ENCODE assay signal across 21 cellular contexts in genomic region chr1:6473156-6473555, GRCh38. TPM values are rescaled to one million over a fixed set of nuclear protein-coding genes. Genes with fewer than 3 reads are reported as not detected.
"Had no signal": no experiment of that assay in that cellular context is flagged by ENCODE, and none has a peak within 500 bp of the region (broad histone marks: within the 10 kb centered on the region; RNA-seq: fewer than 3 reads in every experiment).

No MANE protein-coding gene starts in this region.

- H2AFZ ChIP-seq: hepatocyte, parathyroid adenoma had no signal

- H3K9me3 ChIP-seq: spleen, stomach, thyroid gland had no signal

- H3K27me3 ChIP-seq: hepatocyte, spleen, stomach, thyroid gland had no signal

- H3K4me1 ChIP-seq: thyroid gland had no signal

- H3K4me3 ChIP-seq: hepatocyte, lung, spleen, thyroid gland had no signal

- H3K79me2 ChIP-seq: hepatocyte, parathyroid adenoma had no signal

- H3K4me3 Mint-ChIP-seq: naive B cell; nephron; stimulated activated memory B cell treated with anti-CD40 and anti-IgM and Interleukin-4, amounts not matched to agents 10 μg/mL and 1 μg/mL and 100 μg/mL, for 72 hours had no signal

- H3K9ac ChIP-seq: parathyroid adenoma had no signal

- H3K36me3 Mint-ChIP-seq: naive B cell; stimulated activated memory B cell treated with anti-CD40 and anti-IgM and Interleukin-4, amounts not matched to agents 10 μg/mL and 1 μg/mL and 100 μg/mL, for 72 hours had no signal

- H3K4me2 ChIP-seq: hepatocyte had no signal

- H3K27ac Mint-ChIP-seq: naive B cell; nephron; stimulated activated memory B cell treated with anti-CD40 and anti-IgM and Interleukin-4, amounts not matched to agents 10 μg/mL and 1 μg/mL and 100 μg/mL, for 72 hours had no signal

- DNase-seq: cerebellar nuclear complex; dermis blood vessel endothelial cell; foreskin melanocyte; head of caudate nucleus; left ventricle myocardium superior; mesenchymal stem cell; midbrain; naive B cell; spleen; stimulated activated CD4-positive, alpha-beta T cell treated with anti-CD3 and anti-CD28 coated beads, Interleukin-1b, Interleukin-23, amount 100 ng/mL, for 48 hours; stimulated activated CD4-positive, alpha-beta T cell treated with anti-CD3 and anti-CD28 coated beads, Interleukin-4, amount 100 ng/mL, for 24 hours; stomach; substantia nigra; thyroid gland had no signal

- H3K9me3 Mint-ChIP-seq: naive B cell; nephron; stimulated activated memory B cell treated with anti-CD40 and anti-IgM and Interleukin-4, amounts not matched to agents 10 μg/mL and 1 μg/mL and 100 μg/mL, for 72 hours had no signal

- H3K27ac ChIP-seq: parathyroid adenoma, spleen, thyroid gland had no signal

RNA-seq across cellular contexts. Expression of gene HES2, which starts 53.4 kb away (rescaled TPM):
- total RNA-seq: left ventricle myocardium superior, sciatic nerve, skeletal muscle tissue, thyroid gland had no signal
